ENCODE assay signal across 20 cellular contexts in genomic region chr6:42419490-42420280, GRCh38. TPM values are rescaled to one million over a fixed set of nuclear protein-coding genes. Genes with fewer than 3 reads are reported as not detected.
DNase-seq lines count a peak whose midpoint lies in the region; ATAC-seq and TF ChIP-seq lines count a peak whose summit lies in the region.
"Had no signal": no experiment of that assay in that cellular context is flagged by ENCODE, and none has a peak within 500 bp of the region (broad histone marks: within the 10 kb centered on the region; RNA-seq: fewer than 3 reads in every experiment).

No MANE protein-coding gene starts in this region.

- H3K9me3 Mint-ChIP-seq in CD8-positive, alpha-beta memory T cell, result no peaks in the 10 kb centered on the region
- H3K9me3 Mint-ChIP-seq in WTC11, result no peaks in the 10 kb centered on the region

- 94% methylated on average over 6 of the region's 6 CpGs for WGBS in SK-N-SH (ENCODE audit: low lambda C conversion rate)
- 81 to 83% (median 81%) methylated on average over 6 of the region's 6 CpGs for WGBS in psoas muscle, 3 donors

- no peak for TF ChIP-seq CTCF in HEK293 (tag by site-specific recombination; IDR thresholded peaks at IDR 0.05)
- no peak for TF ChIP-seq CTCF in WTC11 (IDR thresholded peaks at IDR 0.05)
- TF ChIP-seq CTCF in SK-N-SH (IDR thresholded peaks at IDR 0.05), result no peak
- TF ChIP-seq CTCF in psoas muscle (IDR thresholded peaks at IDR 0.05), result no peak

- peaks cover 0 to 1% of the 10 kb centered on the region in 2 donors for H3K27me3 Mint-ChIP-seq in CD8-positive, alpha-beta memory T cell
- no peaks in the 10 kb centered on the region for H3K27me3 Mint-ChIP-seq in WTC11 (ENCODE audit: low read depth)

- no peaks in the 10 kb centered on the region for H3K36me3 ChIP-seq in CD8-positive, alpha-beta memory T cell (ENCODE audit: insufficient read depth, low read length)
- no peaks in the 10 kb centered on the region for H3K36me3 ChIP-seq in HEK293 (ENCODE audit: control insufficient read depth in 2 of 2, insufficient read depth in 1 of 2, low read length in 2 of 2)
- H3K36me3 ChIP-seq in SK-N-SH (replicated peaks in 1 of 2; ENCODE audit: control insufficient read depth in 1 of 2, insufficient read depth in 2 of 2, low read length in 1 of 2), result no peaks in the 10 kb centered on the region
- no peaks in the 10 kb centered on the region for H3K36me3 ChIP-seq in psoas muscle (ENCODE audit: insufficient read depth in 1 of 2, low read depth in 1 of 2)
- H3K36me3 ChIP-seq: sigmoid colon had no signal

- H3K9ac ChIP-seq in SK-N-SH, result no peak overlapping the region
- H3K9ac ChIP-seq: KMS-11, parathyroid adenoma had no signal

- H3K9me3 ChIP-seq in CD8-positive, alpha-beta memory T cell (ENCODE audit: low read length), result no peaks in the 10 kb centered on the region
- H3K9me3 ChIP-seq in HEK293 (ENCODE audit: control insufficient read depth, insufficient read depth, low read depth, low read length) (no peaks in the 10 kb centered on the region), SK-N-SH (no peaks in the 10 kb centered on the region), psoas muscle (no peaks in the 10 kb centered on the region)
- H3K9me3 ChIP-seq: sigmoid colon had no signal

- H3K9me2 ChIP-seq in SK-N-SH, result no peaks in the 10 kb centered on the region

- no peak overlapping the region for H3K27ac ChIP-seq in CD8-positive, alpha-beta memory T cell (ENCODE audit: low read depth, low read length)
- H3K27ac ChIP-seq in HEK293 (ENCODE audit: extremely low read depth, low read depth, low read length) (no peak overlapping the region), SK-N-SH (ENCODE audit: low read depth in 2 of 2, low read length in 1 of 2) (no peak overlapping the region), psoas muscle (no peak overlapping the region)
- H3K27ac ChIP-seq: KMS-11, parathyroid adenoma, sigmoid colon had no signal

- H3K4me2 ChIP-seq in SK-N-SH, result no peak overlapping the region

- H3K27me3 ChIP-seq in CD8-positive, alpha-beta memory T cell (ENCODE audit: insufficient read depth, low read length, poor library complexity, severe bottlenecking), result no peaks in the 10 kb centered on the region
- H3K27me3 ChIP-seq in SK-N-SH (ENCODE audit: insufficient read depth) (no peaks in the 10 kb centered on the region), psoas muscle (ENCODE audit: insufficient read depth in 3 of 3, low read length in 2 of 3) (peaks cover 0 to 3% (median 0%) of the 10 kb centered on the region in 3 donors)
- H3K27me3 ChIP-seq: sigmoid colon had no signal

- peaks cover 33% of the 10 kb centered on the region for H3K79me2 ChIP-seq in SK-N-SH (ENCODE audit: insufficient read depth)

- DNase-seq in CD8-positive, alpha-beta memory T cell, result no peak
- DNase-seq in WTC11 (ENCODE audit: low spot score) (no peak), left lobe of liver (ENCODE audit: low spot score) (peak; percentile 27), NCI-H526 (lab: John Stamatoyannopoulos, UW) (no peak), SK-N-SH (no peak), psoas muscle (no peak)
- DNase-seq: activated CD4-positive, alpha-beta T cell treated with anti-CD3 and anti-CD28 coated beads for 1 hour; activated effector memory CD4-positive, alpha-beta T cell treated with anti-CD3 and anti-CD28 coated beads, Interleukin-2, amount 50 U/mL, for 16 hours; amygdala; caudate nucleus; COR-L47; glutamatergic neuron; NCI-H2171 treated with DMSO at 0.1 percent for 48 hours; NCI-H82; sigmoid colon; stimulated activated naive CD4-positive, alpha-beta T cell; T1000 had no signal

- 0 out of 2 replicates have a peak, but pooled peaks cover 7% of the 10 kb centered on the region for H4K20me1 ChIP-seq in SK-N-SH (ENCODE audit: insufficient read depth)

- H3K4me1 Mint-ChIP-seq in CD8-positive, alpha-beta memory T cell, result peaks cover 66 to 92% (median 85%) of the 10 kb centered on the region in 3 donors
- peaks cover 53% of the 10 kb centered on the region for H3K4me1 Mint-ChIP-seq in WTC11

- peaks cover 0 to 6% (median 3%) of the 10 kb centered on the region in 3 donors for H3K36me3 Mint-ChIP-seq in CD8-positive, alpha-beta memory T cell
- H3K36me3 Mint-ChIP-seq in WTC11, result peaks cover 8% of the 10 kb centered on the region; the same call in 1 of the 2 replicates

- H3K4me3 ChIP-seq in CD8-positive, alpha-beta memory T cell (ENCODE audit: low read length), result no peak overlapping the region
- H3K4me3 ChIP-seq in HEK293 (ENCODE audit: low read depth, low read length) (no peak overlapping the region), SK-N-SH (ENCODE audit: low read depth in 2 of 2, low read length in 1 of 2) (no peak overlapping the region), psoas muscle (no peak overlapping the region)
- H3K4me3 ChIP-seq: sigmoid colon had no signal

- POLR2A ChIA-PET in CD8-positive, alpha-beta memory T cell (lab: Charles Lee), result interaction anchor here (0.6 kb wide), 1 partner anchor 1053 kb away, joined by 6 read pairs; no protein-coding TSS in a partner anchor
- POLR2A ChIA-PET in HEK293 (lab: Yijun Ruan, JAX) (interaction anchor here (0.6 kb wide), 1 partner anchor 143 kb away, joined by 3 read pairs; no protein-coding TSS in a partner anchor), WTC11 (lab: Charles Lee) (no interaction called here), SK-N-SH (lab: Yijun Ruan, JAX) (no interaction called here)

- no peak overlapping the region for H2AFZ ChIP-seq in SK-N-SH (ENCODE audit: low read depth)
- H2AFZ ChIP-seq: parathyroid adenoma had no signal

- H3F3A ChIP-seq in SK-N-SH (replicated peaks; ENCODE audit: insufficient read depth), result peaks cover 5% of the 10 kb centered on the region

- TF ChIP-seq EP300 in SK-N-SH (IDR thresholded peaks at IDR 0.05; ENCODE audit: borderline replicate concordance in 1 of 2, low read depth in 1 of 2, low read length in 1 of 2), result no peak

- CTCF ChIA-PET in CD8-positive, alpha-beta memory T cell (lab: Charles Lee), result interaction anchor here (1.4 to 3.1 kb wide), 4 partner anchors 9 to 128 kb away, joined by 6 to 11 read pairs (median 7); no protein-coding TSS in a partner anchor
- CTCF ChIA-PET in HEK293 (lab: Yijun Ruan, JAX), result interaction anchor here (0.9 to 1.7 kb wide), 2 partner anchors 110 to 465 kb away, joined by 3 to 4 read pairs; no protein-coding TSS in a partner anchor
- CTCF ChIA-PET in WTC11 (lab: Charles Lee), result interaction anchor here (0.6 to 3.7 kb wide), 21 partner anchors 9 to 178 kb away, joined by 3 to 34 read pairs (median 4); partner anchors contain the start of gene UBR2
- CTCF ChIA-PET in SK-N-SH (lab: Yijun Ruan, JAX), result no interaction called here

- peaks cover 44% of the 10 kb centered on the region for H3K4me1 ChIP-seq in CD8-positive, alpha-beta memory T cell (ENCODE audit: insufficient read depth, low read length)
- H3K4me1 ChIP-seq in HEK293 (ENCODE audit: control insufficient read depth, insufficient read depth, low read length) (no peaks in the 10 kb centered on the region), SK-N-SH (ENCODE audit: control insufficient read depth in 1 of 2, insufficient read depth in 2 of 2, low read depth in 1 of 2, low read length in 1 of 2) (peaks cover 0 to 12% of the 10 kb centered on the region in 2 experiments; a peak in 2 of 4 replicates), psoas muscle (no peaks in the 10 kb centered on the region)
- H3K4me1 ChIP-seq: parathyroid adenoma had no signal

- peak overlapping the region in 4 of 7 donors; percentile 5 to 81 (median 23) for H3K4me3 Mint-ChIP-seq in CD8-positive, alpha-beta memory T cell
- H3K4me3 Mint-ChIP-seq in WTC11, result no peak overlapping the region

- no peak for TF ChIP-seq RAD21 in SK-N-SH (IDR thresholded peaks at IDR 0.05; ENCODE audit: low read length)

- ATAC-seq in WTC11 (peak; percentile 57), left lobe of liver (no peak), psoas muscle (no peak)

- H3K27ac Mint-ChIP-seq in CD8-positive, alpha-beta memory T cell, result peak overlapping the region in 4 of 8 donors; percentile 2 to 74 (median 40)
- H3K27ac Mint-ChIP-seq in WTC11, result peak overlapping the region; percentile 34

- intact Hi-C loops in psoas muscle (cut with DNase I), result no loop called here

TF ChIP-seq in HEK293, 187 proteins besides CTCF, POLR2A, EP300 and RAD21:
- TF ChIP-seq ZNF221 (tag by site-specific recombination; IDR thresholded peaks at IDR 0.05; ENCODE audit: borderline replicate concordance) (no peak), ZFHX2 (tag by site-specific recombination; conservative IDR thresholded peaks at IDR 0.05) (0 out of 2 replicates have a peak, but pooled peaks have one; percentile 7)
TF ChIP-seq in HEK293: peak in this region for 1.

TF ChIP-seq in WTC11, 78 proteins besides CTCF, POLR2A, EP300 and RAD21 (continues in another document):
- TF ChIP-seq SP1 (CRISPR knock-in tag; conservative IDR thresholded peaks at IDR 0.05) (no peak), GABPB1 (CRISPR knock-in tag; IDR thresholded peaks at IDR 0.05) (no peak), PRRX2 (CRISPR knock-in tag; IDR thresholded peaks at IDR 0.05) (no peak), NR2C2 (CRISPR knock-in tag; IDR thresholded peaks at IDR 0.05) (no peak), SMAD4 (CRISPR knock-in tag; IDR thresholded peaks at IDR 0.05) (no peak), OVOL2 (CRISPR knock-in tag; IDR thresholded peaks at IDR 0.05; ENCODE audit: borderline replicate concordance) (no peak)

TF ChIP-seq in SK-N-SH, 30 proteins besides CTCF, POLR2A, EP300 and RAD21:
- no peak for TF ChIP-seq IRF3 (IDR thresholded peaks at IDR 0.05; ENCODE audit: low read depth, low read length)
- no peak for TF ChIP-seq GABPA (IDR thresholded peaks at IDR 0.05; ENCODE audit: low read depth)
- no peak for TF ChIP-seq MEF2A (IDR thresholded peaks at IDR 0.05; ENCODE audit: borderline replicate concordance, low read depth)
TF ChIP-seq in SK-N-SH: peak in this region for 0.

RNA-seq across cellular contexts. Expression of gene TRERF1, which starts 32.0 kb away (rescaled TPM):
- total RNA-seq in CD8-positive, alpha-beta memory T cell, result 10 to 100 TPM; 10.3 to 10.6 TPM
- polyA plus RNA-seq in CD8-positive, alpha-beta memory T cell, result 10.2 TPM
- total RNA-seq in WTC11 (2021) (22.3 to 24.3 TPM (median 23.9 TPM) in 3 replicates), left lobe of liver (0.58 TPM), psoas muscle (under 1 TPM; 0.34 to 0.99 (median 0.62) TPM)
- polyA plus RNA-seq in SK-N-SH (2012; rRNA removed) (3.2 and 3.6 TPM in 2 replicates), psoas muscle (under 1 TPM; 0.21 to 0.44 (median 0.33) TPM)
- 2.3 and 2.9 TPM in 2 replicates for polyA plus RNA-seq in SK-N-SH (2012; cell fraction: cytosol; rRNA removed)
- polyA plus RNA-seq in SK-N-SH (2012; cell fraction: nucleus; rRNA removed), result 9.6 and 12.0 TPM in 2 replicates

Comparison
In these comparisons a context has a peak if more than half of its experiments do, and no peak if none do; other contexts are left out.
1. POLR2A ChIA-PET loops: an anchor here in CD8-positive, alpha-beta memory T cell (0.6 kb wide) and HEK293 (0.6 kb wide); none called in WTC11 and SK-N-SH.